ENCODE assay signal across 27 cellular contexts in the genomic region with DNA sequence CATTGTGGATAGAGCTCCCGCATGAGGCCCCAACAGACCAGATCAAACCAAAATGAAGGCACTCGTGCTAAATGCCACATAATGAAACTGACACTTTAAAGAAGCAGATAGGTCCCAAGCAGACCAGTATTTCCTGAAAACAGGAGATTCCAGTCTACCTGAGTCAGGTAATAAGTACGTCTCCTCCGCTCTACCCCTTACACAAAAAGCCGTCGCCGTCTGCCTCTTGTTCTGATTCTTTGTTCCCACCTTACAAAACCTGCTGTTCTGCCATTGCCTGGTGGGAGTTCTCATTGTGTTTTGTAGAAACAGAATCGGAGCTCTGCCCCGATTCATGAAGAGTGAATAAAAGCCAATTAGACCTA. TPM values are rescaled to one million over a fixed set of nuclear protein-coding genes. Genes with fewer than 3 reads are reported as not detected.
"Had no signal": no experiment of that assay in that cellular context is flagged by ENCODE, and none has a peak within 500 bp of the region (broad histone marks: within the 10 kb centered on the region; RNA-seq: fewer than 3 reads in every experiment).

No MANE protein-coding gene starts in this region.

- H3K9me3 ChIP-seq: esophagus muscularis mucosa, heart left ventricle, lower lobe of right lung, testis, upper lobe of left lung had no signal

- H3K36me3 ChIP-seq: cardiac muscle cell, esophagus muscularis mucosa, heart left ventricle, lower lobe of right lung, upper lobe of left lung had no signal

- H3K4me1 ChIP-seq: esophagus muscularis mucosa, foreskin keratinocyte, heart left ventricle, lower lobe of right lung, upper lobe of left lung had no signal

- ATAC-seq: foreskin keratinocyte; heart left ventricle; left lobe of liver; lower lobe of right lung; naive thymus-derived CD8-positive, alpha-beta T cell; sciatic nerve had no signal

- H3K4me3 Mint-ChIP-seq: activated naive CD8-positive, alpha-beta T cell; endodermal cell; naive thymus-derived CD8-positive, alpha-beta T cell had no signal

- H3K9me3 Mint-ChIP-seq: endodermal cell had no signal

- H3K4me3 ChIP-seq: cardiac muscle cell, esophagus muscularis mucosa, heart left ventricle, lower lobe of right lung, testis, upper lobe of left lung had no signal

- DNase-seq: activated CD4-positive, alpha-beta T cell treated with anti-CD3 and anti-CD28 coated beads for 4 hours; activated CD4-positive, alpha-beta T cell treated with anti-CD3 and anti-CD28 coated beads, Interleukin-2, amount 50 U/mL, for 4 hours; activated CD8-positive, alpha-beta memory T cell treated with anti-CD3 and anti-CD28 coated beads for 24 hours; activated effector memory CD4-positive, alpha-beta T cell treated with Interleukin-2 at 50 U/mL for 16 hours; activated naive CD4-positive, alpha-beta T cell treated with Interleukin-2 at 50 U/mL for 16 hours; endodermal cell; mesenchymal stem cell; naive thymus-derived CD8-positive, alpha-beta T cell; retina; small intestine; stimulated activated naive CD4-positive, alpha-beta T cell treated with Interleukin-2 at 50 U/mL for 16 hours; T-helper 9 cell; testis; upper lobe of left lung had no signal

- H3K36me3 Mint-ChIP-seq: activated naive CD8-positive, alpha-beta T cell had no signal

- H3K27ac ChIP-seq: cardiac muscle cell, esophagus muscularis mucosa, foreskin keratinocyte, heart left ventricle, lower lobe of right lung, testis, upper lobe of left lung, VCaP had no signal

- H3K27ac Mint-ChIP-seq: activated naive CD8-positive, alpha-beta T cell; endodermal cell; progenitor cell of endocrine pancreas had no signal

- H3K27me3 ChIP-seq: cardiac muscle cell, testis, upper lobe of left lung had no signal

- H3K4me1 Mint-ChIP-seq: endodermal cell; naive thymus-derived CD8-positive, alpha-beta T cell had no signal

RNA-seq across cellular contexts. Expression of a gene that starts 15.6 kb away (rescaled TPM):
- total RNA-seq: cardiac muscle cell; endodermal cell; esophagus muscularis mucosa; foreskin keratinocyte; kidney epithelial cell; left lobe of liver; lower lobe of right lung; naive thymus-derived CD8-positive, alpha-beta T cell; osteocyte; progenitor cell of endocrine pancreas; sciatic nerve; T-helper 1 cell treated with Interleukin-12 subunit alpha and Interleukin-12 subunit beta and Interleukin-4 antibody, amounts not matched to agents 30 ng/mL and 1 ng/mL, for 36 hours; upper lobe of left lung had no signal
- polyA plus RNA-seq: cardiac muscle cell; foreskin keratinocyte; heart left ventricle; naive thymus-derived CD8-positive, alpha-beta T cell; small intestine had no signal
